ENCODE assay signal across 11 cellular contexts in the genomic region with DNA sequence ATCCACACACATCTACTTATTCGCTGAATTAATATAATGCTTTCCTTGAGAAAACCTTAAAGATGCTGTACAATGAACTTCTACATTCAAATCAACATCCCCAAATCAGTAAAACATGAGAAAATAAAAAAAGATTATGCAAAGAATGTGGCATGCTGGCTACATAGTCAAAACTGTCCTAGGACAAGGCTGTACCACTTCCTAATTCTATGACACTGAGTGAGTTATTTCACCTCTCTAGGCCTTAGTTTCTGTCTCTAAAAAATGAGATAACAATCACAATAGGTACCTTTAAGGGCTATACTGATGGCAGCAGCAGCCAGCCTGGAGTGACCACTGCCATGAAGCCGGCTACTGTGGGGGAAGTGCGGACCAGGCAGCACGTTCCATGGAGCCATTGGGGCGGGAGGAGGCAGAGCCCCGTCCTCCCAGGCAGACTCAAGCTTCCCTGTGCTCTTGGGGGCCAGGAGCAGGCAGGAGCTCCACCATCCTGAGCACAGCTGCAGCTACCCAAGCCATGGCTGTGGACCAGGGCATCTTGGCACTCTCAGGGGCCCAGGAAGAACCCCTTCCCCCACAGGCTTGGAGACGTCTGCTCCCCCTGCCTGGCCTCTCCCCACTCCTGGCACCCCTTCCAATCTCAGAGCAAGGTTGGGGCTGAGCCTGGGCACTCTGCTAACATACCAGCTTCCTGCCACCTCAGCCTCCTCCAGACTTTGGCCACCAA.
A peak's percentile ranks its signal among the peaks of the same experiment; 100 is the strongest.
DNase-seq lines count a peak whose midpoint lies in the region; ATAC-seq, FAIRE-seq and TF ChIP-seq lines count a peak whose summit lies in the region.
"Had no signal": no experiment of that assay in that cellular context is flagged by ENCODE, and none has a peak within 500 bp of the region (broad histone marks: within the 10 kb centered on the region; RNA-seq: fewer than 3 reads in every experiment).

No MANE protein-coding gene starts in this region.

- H3K9me3 ChIP-seq in SJCRH30 (replicated peaks): no peaks in the 10 kb centered on the region; the same call in 1 of the 2 replicates
- H3K9me3 ChIP-seq: BE2C had no signal

- no peaks in the 10 kb centered on the region for H3K27me3 ChIP-seq in SJCRH30
- H3K27me3 ChIP-seq: BE2C had no signal

- H3K27ac Mint-ChIP-seq in activated T-helper 17 cell treated with anti-CD3 and anti-CD28 coated beads, Interleukin-2, amount 50 U/mL, for 72 hours: no peak overlapping the region
- H3K27ac Mint-ChIP-seq: natural killer cell had no signal

- H3K4me3 ChIP-seq in SJCRH30: no peak overlapping the region

- H3K4me1 Mint-ChIP-seq in activated T-helper 17 cell treated with anti-CD3 and anti-CD28 coated beads, Interleukin-2, amount 50 U/mL, for 72 hours: no peaks in the 10 kb centered on the region
- H3K4me1 Mint-ChIP-seq: natural killer cell had no signal

- H3K4me1 ChIP-seq in SJCRH30: peaks cover 10% of the 10 kb centered on the region
- H3K4me1 ChIP-seq: BE2C had no signal

- ATAC-seq in GM19468 (IDR thresholded peaks at IDR 0.05; ENCODE audit: extremely low read depth, unreplicated experiment) (peak; percentile 96), HG03025 (IDR thresholded peaks at IDR 0.05; ENCODE audit: low FRiP score, unreplicated experiment) (peak; percentile 95)
- ATAC-seq in activated T-helper 17 cell treated with anti-CD3 and anti-CD28 coated beads, Interleukin-2, amount 50 U/mL, for 72 hours (replicated peaks): peak; percentile 55
- ATAC-seq: natural killer cell had no signal

- DNase-seq in GM12892 (ENCODE audit: insufficient read length): no peak
- DNase-seq in GDM1 (lab: John Stamatoyannopoulos, UW): no peak
- DNase-seq in dedifferentiated amniotic fluid mesenchymal stem cell (ENCODE audit: extremely low spot score): no peak
- DNase-seq in RCC 7860 (ENCODE audit: low spot score): no peak
- no peak for DNase-seq in SJCRH30
- DNase-seq: BE2C; natural killer cell; stimulated activated CD4-positive, alpha-beta T cell treated with anti-CD3 and anti-CD28 coated beads, Interleukin-1b, Interleukin-23, amount 100 ng/mL, for 48 hours had no signal

- H3K9me3 Mint-ChIP-seq in activated T-helper 17 cell treated with anti-CD3 and anti-CD28 coated beads, Interleukin-2, amount 50 U/mL, for 72 hours: no peaks in the 10 kb centered on the region
- H3K9me3 Mint-ChIP-seq: natural killer cell had no signal

- TF ChIP-seq POLR2A in GM12892 (IDR thresholded peaks at IDR 0.05; ENCODE audit: low read depth, low read length): no peak

- no peaks in the 10 kb centered on the region for H3K36me3 ChIP-seq in SJCRH30
- H3K36me3 ChIP-seq: BE2C had no signal

- H3K27me3 Mint-ChIP-seq in activated T-helper 17 cell treated with anti-CD3 and anti-CD28 coated beads, Interleukin-2, amount 50 U/mL, for 72 hours: no peaks in the 10 kb centered on the region

- H3K36me3 Mint-ChIP-seq in activated T-helper 17 cell treated with anti-CD3 and anti-CD28 coated beads, Interleukin-2, amount 50 U/mL, for 72 hours (ENCODE audit: low read depth): no peaks in the 10 kb centered on the region
- H3K36me3 Mint-ChIP-seq: natural killer cell had no signal

- no peak overlapping the region for H3K27ac ChIP-seq in SJCRH30

- peak; percentile 96 for FAIRE-seq in GM12892 (lab: Jason Lieb, UNC)
- FAIRE-seq in RCC 7860 (lab: Jason Lieb, UNC): no peak

- no peak overlapping the region for H3K4me3 Mint-ChIP-seq in activated T-helper 17 cell treated with anti-CD3 and anti-CD28 coated beads, Interleukin-2, amount 50 U/mL, for 72 hours
- H3K4me3 Mint-ChIP-seq: natural killer cell had no signal
